Comparison of ENCODE assay signal across 11 cellular contexts in genomic region chr12:19771858-19772257, GRCh38.
DNase-seq lines count a peak whose midpoint lies in the region; ATAC-seq and TF ChIP-seq lines count a peak whose summit lies in the region.
"Had no signal": no experiment of that assay in that cellular context is flagged by ENCODE, and none has a peak within 500 bp of the region (broad histone marks: within the 10 kb centered on the region; RNA-seq: fewer than 3 reads in every experiment).

No MANE protein-coding gene starts in this region.

- H3K27me3 ChIP-seq in SJSA1 (replicated peaks): no peaks in the 10 kb centered on the region
- H3K27me3 ChIP-seq in fibroblast of lung (ENCODE audit: control insufficient read depth, insufficient read depth, low read length): no peaks in the 10 kb centered on the region
- H3K27me3 ChIP-seq in osteoblast (ENCODE audit: insufficient read depth, low read length): no peaks in the 10 kb centered on the region

- no peak for ATAC-seq in GM18861 (IDR thresholded peaks at IDR 0.05; ENCODE audit: unreplicated experiment)
- ATAC-seq: activated CD4-positive, alpha-beta T cell treated with anti-CD3 and anti-CD28 coated beads for 36 hours; activated T-cell treated with anti-CD3 and anti-CD28 coated beads, Interleukin-2, amount 50 U/mL, for 4 hours had no signal

- H3K79me2 ChIP-seq in fibroblast of lung (ENCODE audit: control insufficient read depth, insufficient read depth, low read length) (no peaks in the 10 kb centered on the region), osteoblast (ENCODE audit: insufficient read depth, low read length) (no peaks in the 10 kb centered on the region)

- DNase-seq in Daoy (ENCODE audit: low read depth) (peak; percentile 78), SJSA1 (ENCODE audit: low read depth in 1 of 2, low spot score in 2 of 2) (peak in 1 of 2 experiments; percentile 64), fibroblast of lung (ENCODE audit: low read depth in 2 of 2) (peak; percentile 11 to 98), osteoblast (ENCODE audit: insufficient read length, low spot score, missing footprints) (peak; percentile 82), NCI-H2107 (lab: John Stamatoyannopoulos, UW) (no peak), putamen (ENCODE audit: low spot score) (no peak)
- DNase-seq in NK-92 treated with Interleukin-12 subunit alpha and Interleukin-12 subunit beta, amount 100 ng/mL, for 24 hours (lab: John Stamatoyannopoulos, UW): no peak
- DNase-seq: activated CD4-positive, alpha-beta T cell treated with anti-CD3 and anti-CD28 coated beads for 36 hours; activated T-cell treated with anti-CD3 and anti-CD28 coated beads, Interleukin-2, amount 50 U/mL, for 4 hours; CD4-positive, CD25-positive, alpha-beta regulatory T cell had no signal

- H2AFZ ChIP-seq in fibroblast of lung (ENCODE audit: low read length) (no peak overlapping the region), osteoblast (ENCODE audit: low read length) (peak overlapping the region; percentile 13)

- TF ChIP-seq CTCF in fibroblast of lung (conservative IDR thresholded peaks at IDR 0.05 in 1 of 2, IDR thresholded peaks at IDR 0.05 in 1 of 2; ENCODE audit: low read depth in 1 of 2, low read length in 2 of 2) (no peak), osteoblast (IDR thresholded peaks at IDR 0.05; ENCODE audit: extremely low read depth, low read depth, low read length) (no peak)

- no peaks in the 10 kb centered on the region for H3K36me3 ChIP-seq in SJSA1
- no peaks in the 10 kb centered on the region for H3K36me3 ChIP-seq in fibroblast of lung (ENCODE audit: control insufficient read depth, insufficient read depth, low read length)
- no peaks in the 10 kb centered on the region for H3K36me3 ChIP-seq in osteoblast (ENCODE audit: insufficient read depth, low read length)

- no peak overlapping the region for H3K9ac ChIP-seq in fibroblast of lung (ENCODE audit: insufficient read depth, low read length)

- H3K4me2 ChIP-seq in fibroblast of lung (ENCODE audit: extremely low read depth, insufficient read depth, low read length) (no peak overlapping the region), osteoblast (ENCODE audit: insufficient read depth, low read length) (peak overlapping the region; percentile 50)

- H3K9me3 ChIP-seq in SJSA1 (replicated peaks) (no peaks in the 10 kb centered on the region), fibroblast of lung (ENCODE audit: control insufficient read depth, insufficient read depth, low read depth, low read length) (no peaks in the 10 kb centered on the region), osteoblast (ENCODE audit: low read depth, low read length) (no peaks in the 10 kb centered on the region)

- H3K4me3 ChIP-seq in SJSA1: no peak overlapping the region
- H3K4me3 ChIP-seq in fibroblast of lung (replicated peaks in 1 of 4; ENCODE audit: control extremely low read depth in 1 of 4, insufficient read depth in 1 of 4, low read depth in 3 of 4, low read length in 4 of 4): no peak overlapping the region
- peak overlapping the region; percentile 2 for H3K4me3 ChIP-seq in osteoblast (ENCODE audit: insufficient read depth, low read length)

- H3K27ac ChIP-seq in SJSA1 (peak overlapping the region; percentile 25; the same call in 1 of the 2 replicates), fibroblast of lung (ENCODE audit: insufficient read depth, low read length) (no peak overlapping the region), osteoblast (ENCODE audit: low read depth, low read length) (peak overlapping the region; percentile 87)

- H4K20me1 ChIP-seq in fibroblast of lung (ENCODE audit: control insufficient read depth, extremely low read depth, insufficient read depth, low read length) (no peaks in the 10 kb centered on the region), osteoblast (ENCODE audit: insufficient read depth, low read length) (no peaks in the 10 kb centered on the region)

- H3K4me1 ChIP-seq in SJSA1 (replicated peaks) (peaks cover 17% of the 10 kb centered on the region), fibroblast of lung (ENCODE audit: control insufficient read depth, extremely low read depth, insufficient read depth, low read length) (no peaks in the 10 kb centered on the region), osteoblast (ENCODE audit: insufficient read depth, low read length) (peaks cover 14% of the 10 kb centered on the region)

Comparison
In these comparisons a context has a peak if more than half of its experiments do, and no peak if none do; other contexts are left out.
1. DNase-seq: peak in Daoy (single experiment), fibroblast of lung (2 of 2) and osteoblast (single experiment); none in NCI-H2107 (single experiment), NK-92 treated with Interleukin-12 subunit alpha and Interleukin-12 subunit beta, amount 100 ng/mL, for 24 hours (single experiment) and putamen (single experiment).